ENCODE assay signal across 22 cellular contexts in the genomic region with DNA sequence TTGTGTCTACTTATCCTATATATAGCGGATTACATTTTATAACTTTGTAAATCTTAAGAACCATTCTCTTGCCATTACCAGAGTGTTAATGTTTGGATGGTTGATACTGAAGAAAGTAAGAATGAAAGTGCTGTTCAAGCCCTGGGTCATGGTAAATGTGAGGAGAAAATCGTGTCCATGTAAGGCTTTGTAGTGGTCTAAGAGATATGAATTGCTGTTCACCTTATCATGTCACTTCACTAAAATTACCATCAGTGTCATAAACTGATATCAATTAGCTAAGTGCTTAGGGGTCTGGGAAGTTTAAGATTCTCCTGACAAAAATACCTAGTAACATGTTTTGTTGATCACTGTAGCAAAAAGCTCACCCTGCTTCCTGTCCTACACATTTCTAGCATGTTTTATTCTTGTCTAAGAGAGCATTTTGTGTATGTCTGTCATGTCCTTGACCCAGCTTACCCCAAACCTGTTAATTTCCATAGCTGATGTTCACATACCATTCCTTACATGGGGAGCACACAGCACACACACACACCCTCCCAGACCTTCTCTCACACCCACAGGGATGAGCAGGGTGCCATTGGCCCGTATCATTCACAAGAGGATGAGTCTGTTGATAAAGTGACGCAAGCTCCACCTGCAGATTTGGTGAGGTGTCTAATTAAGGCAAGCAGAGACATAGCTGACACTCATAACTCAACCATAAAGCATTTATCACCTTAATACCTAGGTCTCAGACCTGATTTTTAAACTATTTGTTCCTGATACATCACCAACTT.
A peak's percentile ranks its signal among the peaks of the same experiment; 100 is the strongest.
DNase-seq lines count a peak whose midpoint lies in the region; ATAC-seq and TF ChIP-seq lines count a peak whose summit lies in the region.
"Had no signal": no experiment of that assay in that cellular context is flagged by ENCODE, and none has a peak within 500 bp of the region (broad histone marks: within the 10 kb centered on the region; RNA-seq: fewer than 3 reads in every experiment).

No MANE protein-coding gene starts in this region.

- peak; percentile 55 for DNase-seq in left cardiac atrium
- DNase-seq in Right ventricle myocardium superior, result no peak
- peak; percentile 65 for DNase-seq in DMS53 (lab: John Stamatoyannopoulos, UW)
- peak; percentile 76 for DNase-seq in epithelial cell of esophagus (ENCODE audit: low read depth)
- no peak for DNase-seq in trophoblast cell
- no peak for DNase-seq in RPMI8226
- DNase-seq: CD4-positive, CD25-positive, alpha-beta regulatory T cell; HFFc6; MM.1S; NCI-H2029; NCI-H446; NCI-H526; NCI-H82; NK-92 treated with Interleukin-12 subunit alpha and Interleukin-12 subunit beta, amount 100 ng/mL, for 24 hours; PC-3; SHP77 treated with DMSO at 0.1 percent for 48 hours had no signal

- H2BK120ac ChIP-seq in trophoblast cell (ENCODE audit: insufficient read depth, low read length, poor library complexity), result no peak overlapping the region

- H4K12ac ChIP-seq in trophoblast cell (ENCODE audit: low read depth, low read length), result no peak overlapping the region

- H4K91ac ChIP-seq in trophoblast cell (ENCODE audit: low read depth, low read length), result no peak overlapping the region

- H3K9me3 ChIP-seq in trophoblast cell (ENCODE audit: insufficient read depth, low read depth, low read length), result no peaks in the 10 kb centered on the region
- H3K9me3 ChIP-seq: HAP-1 had no signal

- H3K14ac ChIP-seq in trophoblast cell (ENCODE audit: low read length), result no peak overlapping the region

- H3K4me1 ChIP-seq in trophoblast cell (ENCODE audit: control insufficient read depth in 1 of 2, insufficient read depth in 2 of 2, low read length in 2 of 2), result no peaks in the 10 kb centered on the region
- H3K4me1 ChIP-seq: HAP-1 had no signal

- no peak overlapping the region for H3K9ac ChIP-seq in trophoblast cell (ENCODE audit: low read length)
- H3K9ac ChIP-seq: BLaER1, KMS-11 had no signal

- H3K18ac ChIP-seq in trophoblast cell (ENCODE audit: low read length), result no peak overlapping the region

- no peaks in the 10 kb centered on the region for H3K36me3 ChIP-seq in trophoblast cell (ENCODE audit: control insufficient read depth in 1 of 2, insufficient read depth in 2 of 2, low read length in 2 of 2)
- H3K36me3 ChIP-seq: BLaER1, HAP-1 had no signal

- H3K27ac ChIP-seq in trophoblast cell (ENCODE audit: low read depth, low read length), result no peak overlapping the region
- H3K27ac ChIP-seq: BLaER1, KMS-11 had no signal

- no peak overlapping the region for H3K4me2 ChIP-seq in trophoblast cell (ENCODE audit: low read length)
- H3K4me2 ChIP-seq: BLaER1, GM23338, KMS-11 had no signal

- peak overlapping the region; percentile 21 for H3K23ac ChIP-seq in trophoblast cell (ENCODE audit: low read length)

- H3K27me3 ChIP-seq in trophoblast cell (ENCODE audit: insufficient read depth, low read length), result no peaks in the 10 kb centered on the region
- H3K27me3 ChIP-seq: BLaER1 had no signal

- ATAC-seq in left cardiac atrium, result peak; percentile 88 to 90
- no peak for ATAC-seq in Right ventricle myocardium superior (ENCODE audit: poor library complexity)
- no peak for ATAC-seq in HG03025 (IDR thresholded peaks at IDR 0.05; ENCODE audit: low FRiP score, unreplicated experiment)
- ATAC-seq in GM21390 (IDR thresholded peaks at IDR 0.05; ENCODE audit: unreplicated experiment), result no peak
- ATAC-seq: GM23338, PC-3 had no signal

- no peaks in the 10 kb centered on the region for H3K79me2 ChIP-seq in trophoblast cell (ENCODE audit: control insufficient read depth, insufficient read depth, low read length, poor library complexity)

- no peak overlapping the region for H2AK5ac ChIP-seq in trophoblast cell (ENCODE audit: low read length)

- TF ChIP-seq CTCF in epithelial cell of esophagus (IDR thresholded peaks at IDR 0.05; ENCODE audit: insufficient read depth, low read depth, low read length, missing control alignments), result no peak

- no peak overlapping the region for H2AFZ ChIP-seq in trophoblast cell (ENCODE audit: insufficient read depth, low read length, poor library complexity)
- H2AFZ ChIP-seq: GM23338 had no signal

- H3K4ac ChIP-seq in trophoblast cell (ENCODE audit: low read depth, low read length), result no peak overlapping the region

- H4K8ac ChIP-seq in trophoblast cell (ENCODE audit: low read depth, low read length), result no peak overlapping the region

- H3K79me1 ChIP-seq in trophoblast cell (ENCODE audit: low read length), result no peaks in the 10 kb centered on the region

- H2BK12ac ChIP-seq in trophoblast cell (ENCODE audit: low read length), result no peak overlapping the region

- intact Hi-C loops in left cardiac atrium (cut with DNase I) (loop anchor here in 1 of 2 donors (5.0 kb wide), 1 partner anchor 38 kb away; no protein-coding TSS in a partner anchor), Right ventricle myocardium superior (cut with DNase I) (no loop called here)

- H2BK5ac ChIP-seq in trophoblast cell (ENCODE audit: low read depth, low read length, poor library complexity), result no peak overlapping the region

- no CpG with 5 or more reads among the region's 4 CpGs for WGBS in trophoblast cell (ENCODE audit: extremely low coverage, insufficient coverage, insufficient read length)

- H3K4me3 ChIP-seq in epithelial cell of esophagus (ENCODE audit: low read length), result no peak overlapping the region
- no peak overlapping the region for H3K4me3 ChIP-seq in trophoblast cell (ENCODE audit: low read depth, low read length)
- H3K4me3 ChIP-seq: BLaER1, GM23338, HAP-1 had no signal

Comparison
In these comparisons a context has a peak if more than half of its experiments do, and no peak if none do; other contexts are left out.
1. ATAC-seq: peak in left cardiac atrium (2 of 2); none in Right ventricle myocardium superior (single experiment), HG03025 (single experiment) and GM21390 (single experiment).
2. DNase-seq: peak in left cardiac atrium (single experiment), DMS53 (single experiment) and epithelial cell of esophagus (single experiment); none in Right ventricle myocardium superior (single experiment), trophoblast cell (0 of 2) and RPMI8226 (single experiment).